Comparison of ENCODE assay signal across 8 cellular contexts in genomic region chr1:149750562-149750961, GRCh38. TPM values are rescaled to one million over a fixed set of nuclear protein-coding genes. Genes with fewer than 3 reads are reported as not detected.
"Had no signal": no experiment of that assay in that cellular context is flagged by ENCODE, and none has a peak within 500 bp of the region (broad histone marks: within the 10 kb centered on the region; RNA-seq: fewer than 3 reads in every experiment).

No MANE protein-coding gene starts in this region.

RNA-seq across cellular contexts. Expression of gene FCGR1A, which starts 31.9 kb away (rescaled TPM):
- total RNA-seq: LHCN-M2, MCF 10A, NCI-H460, OCI-LY7, PC-9, RPMI7951, SJCRH30, SK-MEL-5 had no signal
